In the genomic region with DNA sequence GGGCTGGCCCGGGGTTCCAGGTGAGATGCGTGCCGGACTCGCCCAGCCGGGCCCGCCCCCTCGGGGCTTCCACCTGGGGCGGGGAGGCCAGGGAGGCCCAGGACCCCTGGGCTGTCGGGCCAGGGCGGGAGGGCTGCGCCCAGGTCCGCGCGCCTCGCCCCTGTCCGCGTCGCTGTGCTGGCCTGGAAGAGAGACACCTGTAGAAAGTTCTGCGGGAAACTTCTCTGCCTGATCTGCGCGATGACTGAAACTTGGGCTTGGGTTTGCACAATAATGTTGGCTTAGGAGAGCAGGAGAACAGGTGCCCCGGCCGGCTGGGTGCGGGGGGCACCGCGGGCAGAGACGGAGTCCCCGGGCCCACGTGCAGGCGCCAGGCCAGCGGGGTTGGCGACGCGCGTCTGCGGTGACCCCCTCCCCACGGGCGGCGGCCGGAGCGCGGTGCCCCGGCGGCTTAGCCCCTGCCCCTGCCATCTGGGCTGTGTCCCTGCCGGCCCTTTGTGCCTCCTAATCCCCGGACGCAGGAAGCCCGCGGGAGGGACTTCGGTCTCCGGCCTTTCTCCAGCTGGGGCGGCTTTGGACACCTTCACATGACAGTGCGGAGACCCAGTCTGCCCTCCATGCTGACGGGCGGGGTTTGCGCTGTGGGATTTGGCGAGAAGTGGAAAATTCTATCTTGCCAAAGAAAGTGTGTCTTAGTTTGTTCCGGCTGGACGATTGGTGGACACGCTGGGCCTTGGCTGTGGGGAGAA, we compare ENCODE assay signal across 1 cellular context.
TF ChIP-seq lines count a peak whose summit lies in the region.

No MANE protein-coding gene starts in this region.

TF ChIP-seq in HepG2, 621 proteins besides CTCF, POLR2A, EP300 and RAD21 (continued from another document and continues in another):
- TF ChIP-seq, protein P1, sequence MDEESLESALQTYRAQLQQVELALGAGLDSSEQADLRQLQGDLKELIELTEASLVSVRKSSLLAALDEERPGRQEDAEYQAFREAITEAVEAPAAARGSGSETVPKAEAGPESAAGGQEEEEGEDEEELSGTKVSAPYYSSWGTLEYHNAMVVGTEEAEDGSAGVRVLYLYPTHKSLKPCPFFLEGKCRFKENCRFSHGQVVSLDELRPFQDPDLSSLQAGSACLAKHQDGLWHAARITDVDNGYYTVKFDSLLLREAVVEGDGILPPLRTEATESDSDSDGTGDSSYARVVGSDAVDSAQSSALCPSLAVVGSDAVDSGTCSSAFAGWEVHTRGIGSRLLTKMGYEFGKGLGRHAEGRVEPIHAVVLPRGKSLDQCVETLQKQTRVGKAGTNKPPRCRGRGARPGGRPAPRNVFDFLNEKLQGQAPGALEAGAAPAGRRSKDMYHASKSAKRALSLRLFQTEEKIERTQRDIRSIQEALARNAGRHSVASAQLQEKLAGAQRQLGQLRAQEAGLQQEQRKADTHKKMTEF (CRISPR knock-in tag; IDR thresholded peaks at IDR 0.05) = no peak
- TF ChIP-seq ZNF510 (CRISPR knock-in tag; IDR thresholded peaks at IDR 0.05; ENCODE audit: low read depth) (no peak), ZNF547 (CRISPR knock-in tag; IDR thresholded peaks at IDR 0.05) (0 out of 2 replicates have a peak, but pooled peaks have one; percentile 33), THYN1 (CRISPR knock-in tag; IDR thresholded peaks at IDR 0.05; ENCODE audit: borderline replicate concordance, low read depth) (no peak), CSRNP2 (CRISPR knock-in tag; conservative IDR thresholded peaks at IDR 0.05; ENCODE audit: low read depth) (no peak), CBX2 (IDR thresholded peaks at IDR 0.05; ENCODE audit: low read depth, low read length) (no peak), CBX2 (CRISPR knock-in tag; IDR thresholded peaks at IDR 0.05; ENCODE audit: low read depth) (0 out of 2 replicates have a peak, but pooled peaks have one; percentile 52), ZNF768 (CRISPR knock-in tag; IDR thresholded peaks at IDR 0.05) (peak; percentile 44; the same call in 1 of the 2 replicates), TRIM24 (CRISPR knock-in tag; IDR thresholded peaks at IDR 0.05) (no peak), ZFP36 (IDR thresholded peaks at IDR 0.05; ENCODE audit: borderline replicate concordance, low read depth, low read length, partially characterized antibody) (no peak), HOXA5 (CRISPR knock-in tag; IDR thresholded peaks at IDR 0.05) (no peak), ZNF710 (CRISPR knock-in tag; IDR thresholded peaks at IDR 0.05; ENCODE audit: borderline replicate concordance) (no peak), KLF12 (CRISPR knock-in tag; IDR thresholded peaks at IDR 0.05; ENCODE audit: borderline replicate concordance) (no peak), RFX3 (CRISPR knock-in tag; IDR thresholded peaks at IDR 0.05) (no peak), NPAS2 (CRISPR knock-in tag; IDR thresholded peaks at IDR 0.05; ENCODE audit: borderline replicate concordance) (no peak), PHF5A (CRISPR knock-in tag; IDR thresholded peaks at IDR 0.05; ENCODE audit: low read depth, unreplicated experiment) (no peak), ZNF136 (CRISPR knock-in tag; IDR thresholded peaks at IDR 0.05; ENCODE audit: low read depth) (no peak), ZFAT (CRISPR knock-in tag; conservative IDR thresholded peaks at IDR 0.05) (no peak), FOXM1 (CRISPR knock-in tag; IDR thresholded peaks at IDR 0.05) (no peak), HIVEP1 (CRISPR knock-in tag; IDR thresholded peaks at IDR 0.05) (peak; percentile 58), ZEB1 (IDR thresholded peaks at IDR 0.05; ENCODE audit: insufficient replicate concordance, low read depth) (no peak), ARHGAP35 (CRISPR knock-in tag; IDR thresholded peaks at IDR 0.05; ENCODE audit: borderline replicate concordance) (no peak), NFKBIZ (CRISPR knock-in tag; IDR thresholded peaks at IDR 0.05) (0 out of 2 replicates have a peak, but pooled peaks have one; percentile 35), TCF12 (IDR thresholded peaks at IDR 0.05) (no peak), TCF12 (CRISPR knock-in tag; IDR thresholded peaks at IDR 0.05) (peak; percentile 58; the same call in 1 of the 2 replicates), FOXP1 (IDR thresholded peaks at IDR 0.05) (no peak), FOXP1 (CRISPR knock-in tag; IDR thresholded peaks at IDR 0.05) (no peak), ZNF549 (CRISPR knock-in tag; IDR thresholded peaks at IDR 0.05) (no peak), ZNF556 (CRISPR knock-in tag; IDR thresholded peaks at IDR 0.05; ENCODE audit: borderline replicate concordance) (no peak), ZNF430 (CRISPR knock-in tag; IDR thresholded peaks at IDR 0.05) (peak; percentile 23; the same call in 1 of the 2 replicates), ZNF598 (CRISPR knock-in tag; IDR thresholded peaks at IDR 0.05; ENCODE audit: borderline replicate concordance) (peak; percentile 53; the same call in 1 of the 2 replicates), ZNF776 (CRISPR knock-in tag; IDR thresholded peaks at IDR 0.05) (no peak; the same call in 1 of the 2 replicates), PITX1 (CRISPR knock-in tag; IDR thresholded peaks at IDR 0.05) (peak; percentile 86), JUN (CRISPR knock-in tag; IDR thresholded peaks at IDR 0.05) (no peak), ZNF607 (CRISPR knock-in tag; IDR thresholded peaks at IDR 0.05; ENCODE audit: borderline replicate concordance) (peak; percentile 32; the same call in 1 of the 2 replicates), RXRA (CRISPR knock-in tag; IDR thresholded peaks at IDR 0.05) (no peak), ZNF331 (CRISPR knock-in tag; IDR thresholded peaks at IDR 0.05) (no peak), ZBTB8A (CRISPR knock-in tag; IDR thresholded peaks at IDR 0.05; ENCODE audit: borderline replicate concordance, low read depth) (no peak), IKZF5 (CRISPR knock-in tag; IDR thresholded peaks at IDR 0.05) (0 out of 2 replicates have a peak, but pooled peaks have one; percentile 41), ZBTB42 (CRISPR knock-in tag; IDR thresholded peaks at IDR 0.05) (no peak), ZBTB40 (IDR thresholded peaks at IDR 0.05) (no peak), ZBTB40 (CRISPR knock-in tag; IDR thresholded peaks at IDR 0.05) (peak; percentile 47; the same call in 1 of the 2 replicates), KAT8 (CRISPR knock-in tag; IDR thresholded peaks at IDR 0.05) (peak; percentile 28; the same call in 1 of the 2 replicates), ZNF543 (CRISPR knock-in tag; IDR thresholded peaks at IDR 0.05) (0 out of 2 replicates have a peak, but pooled peaks have one; percentile 14), ETV5 (CRISPR knock-in tag; IDR thresholded peaks at IDR 0.05; ENCODE audit: borderline replicate concordance) (peak; percentile 57; the same call in 1 of the 2 replicates)
- TF ChIP-seq, protein P2, sequence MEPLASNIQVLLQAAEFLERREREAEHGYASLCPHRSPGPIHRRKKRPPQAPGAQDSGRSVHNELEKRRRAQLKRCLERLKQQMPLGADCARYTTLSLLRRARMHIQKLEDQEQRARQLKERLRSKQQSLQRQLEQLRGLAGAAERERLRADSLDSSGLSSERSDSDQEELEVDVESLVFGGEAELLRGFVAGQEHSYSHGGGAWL (CRISPR knock-in tag; IDR thresholded peaks at IDR 0.05) = peak; percentile 77; the same call in 1 of the 2 replicates
- TF ChIP-seq, protein P3, sequence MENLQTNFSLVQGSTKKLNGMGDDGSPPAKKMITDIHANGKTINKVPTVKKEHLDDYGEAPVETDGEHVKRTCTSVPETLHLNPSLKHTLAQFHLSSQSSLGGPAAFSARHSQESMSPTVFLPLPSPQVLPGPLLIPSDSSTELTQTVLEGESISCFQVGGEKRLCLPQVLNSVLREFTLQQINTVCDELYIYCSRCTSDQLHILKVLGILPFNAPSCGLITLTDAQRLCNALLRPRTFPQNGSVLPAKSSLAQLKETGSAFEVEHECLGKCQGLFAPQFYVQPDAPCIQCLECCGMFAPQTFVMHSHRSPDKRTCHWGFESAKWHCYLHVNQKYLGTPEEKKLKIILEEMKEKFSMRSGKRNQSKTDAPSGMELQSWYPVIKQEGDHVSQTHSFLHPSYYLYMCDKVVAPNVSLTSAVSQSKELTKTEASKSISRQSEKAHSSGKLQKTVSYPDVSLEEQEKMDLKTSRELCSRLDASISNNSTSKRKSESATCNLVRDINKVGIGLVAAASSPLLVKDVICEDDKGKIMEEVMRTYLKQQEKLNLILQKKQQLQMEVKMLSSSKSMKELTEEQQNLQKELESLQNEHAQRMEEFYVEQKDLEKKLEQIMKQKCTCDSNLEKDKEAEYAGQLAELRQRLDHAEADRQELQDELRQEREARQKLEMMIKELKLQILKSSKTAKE (CRISPR knock-in tag; IDR thresholded peaks at IDR 0.05; ENCODE audit: borderline replicate concordance) = no peak
